ENCODE assay signal across 17 cellular contexts in the genomic region with DNA sequence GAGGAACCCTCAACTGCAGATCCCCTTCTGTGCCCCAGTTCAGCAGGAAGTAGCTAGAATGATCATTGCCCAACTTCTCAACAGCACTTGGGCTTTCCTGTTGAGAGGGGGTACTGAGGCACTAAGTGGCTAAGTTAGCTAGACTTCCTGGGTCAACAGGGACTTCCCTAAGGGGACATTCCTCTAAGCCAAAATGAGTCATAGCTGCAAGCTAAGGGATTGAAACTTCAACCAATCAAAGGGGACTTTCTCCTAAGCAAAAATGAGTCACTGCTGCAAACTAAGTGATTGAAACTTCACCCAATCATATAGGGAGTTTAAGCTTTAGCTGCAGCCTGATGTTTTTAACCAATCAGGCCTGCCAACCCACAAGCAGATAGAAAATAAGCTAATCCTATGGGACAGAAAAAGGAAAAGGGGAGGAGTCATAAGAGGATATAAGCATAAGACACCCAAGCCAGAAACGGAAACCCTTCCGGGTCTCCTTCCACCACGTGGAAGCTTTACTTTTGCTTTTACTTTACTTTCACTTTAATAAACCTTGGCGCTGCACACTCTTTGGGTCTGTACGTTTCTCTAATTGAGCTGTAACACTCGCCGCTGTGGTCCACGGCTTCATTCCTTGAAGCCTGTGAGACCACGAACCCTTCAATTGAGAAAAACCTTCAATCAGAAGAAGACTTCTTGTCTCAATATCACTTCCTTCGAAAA.
DNase-seq lines count a peak whose midpoint lies in the region; ATAC-seq and TF ChIP-seq lines count a peak whose summit lies in the region.
"Had no signal": no experiment of that assay in that cellular context is flagged by ENCODE, and none has a peak within 500 bp of the region (broad histone marks: within the 10 kb centered on the region; RNA-seq: fewer than 3 reads in every experiment).

No MANE protein-coding gene starts in this region.

- POLR2A ChIA-PET in HEK293 (lab: Yijun Ruan, JAX), result no interaction called here

- H3K4me1 Mint-ChIP-seq in memory B cell, result peaks cover 4% of the 10 kb centered on the region
- H3K4me1 Mint-ChIP-seq: natural killer cell had no signal

- H3K36me3 ChIP-seq in HEK293 (ENCODE audit: control insufficient read depth in 2 of 2, insufficient read depth in 1 of 2, low read length in 2 of 2), result no peaks in the 10 kb centered on the region
- H3K36me3 ChIP-seq in upper lobe of left lung, result no peaks in the 10 kb centered on the region
- H3K36me3 ChIP-seq: Peyer's patch, upper lobe of right lung had no signal

- no peaks in the 10 kb centered on the region for H3K27me3 ChIP-seq in upper lobe of left lung
- H3K27me3 ChIP-seq: dorsolateral prefrontal cortex, Peyer's patch, upper lobe of right lung had no signal

- TF ChIP-seq POLR2A in upper lobe of left lung (IDR thresholded peaks at IDR 0.05), result no peak

- no peaks in the 10 kb centered on the region for H3K27me3 Mint-ChIP-seq in memory B cell
- H3K27me3 Mint-ChIP-seq: CD4-positive, alpha-beta T cell had no signal

- CTCF ChIA-PET in HEK293 (lab: Yijun Ruan, JAX), result no interaction called here

- peaks cover 1% of the 10 kb centered on the region for H3K9me3 Mint-ChIP-seq in memory B cell
- H3K9me3 Mint-ChIP-seq: CD4-positive, alpha-beta T cell had no signal

- TF ChIP-seq EP300 in upper lobe of left lung (IDR thresholded peaks at IDR 0.05), result no peak

- no peak overlapping the region for H3K4me3 ChIP-seq in HEK293 (ENCODE audit: low read depth, low read length)
- no peak overlapping the region for H3K4me3 ChIP-seq in upper lobe of left lung
- H3K4me3 ChIP-seq: dorsolateral prefrontal cortex, Peyer's patch, upper lobe of right lung had no signal

- no peak overlapping the region for H3K27ac ChIP-seq in HEK293 (ENCODE audit: extremely low read depth, low read depth, low read length)
- H3K27ac ChIP-seq in upper lobe of left lung, result no peak overlapping the region
- H3K27ac ChIP-seq: dorsolateral prefrontal cortex, Peyer's patch, upper lobe of right lung had no signal

- DNase-seq in EL, result peak; percentile 2
- DNase-seq in RKO (ENCODE audit: low spot score), result peak; percentile 23
- DNase-seq in memory B cell (ENCODE audit: low spot score in 2 of 2), result no peak
- DNase-seq in upper lobe of left lung, result no peak
- DNase-seq: activated CD4-positive, alpha-beta T cell treated with anti-CD3 and anti-CD28 coated beads for 4 hours; CD4-positive, alpha-beta T cell; dorsolateral prefrontal cortex; GDM1; natural killer cell; NCI-H1417; NCI-H446 treated with DMSO at 0.1 percent for 48 hours; Peyer's patch; upper lobe of right lung had no signal

- H3K9me3 ChIP-seq in HEK293 (ENCODE audit: control insufficient read depth, insufficient read depth, low read depth, low read length) (no peaks in the 10 kb centered on the region), upper lobe of left lung (no peaks in the 10 kb centered on the region)
- H3K9me3 ChIP-seq: Peyer's patch, upper lobe of right lung had no signal

- 89 to 90% methylated on average over 10 of the region's 10 CpGs for WGBS in upper lobe of left lung, 2 donors

- H3K4me3 Mint-ChIP-seq in memory B cell, result peak overlapping the region; percentile 83
- H3K4me3 Mint-ChIP-seq: CD4-positive, alpha-beta T cell; natural killer cell had no signal

- TF ChIP-seq CTCF in HEK293 (tag by site-specific recombination; IDR thresholded peaks at IDR 0.05) (no peak), upper lobe of left lung (IDR thresholded peaks at IDR 0.05) (no peak)

- peak overlapping the region; percentile 82 for H3K27ac Mint-ChIP-seq in memory B cell
- H3K27ac Mint-ChIP-seq: CD4-positive, alpha-beta T cell; natural killer cell had no signal

- H3K4me1 ChIP-seq in HEK293 (ENCODE audit: control insufficient read depth, insufficient read depth, low read length) (no peaks in the 10 kb centered on the region), upper lobe of left lung (no peaks in the 10 kb centered on the region)
- H3K4me1 ChIP-seq: Peyer's patch, upper lobe of right lung had no signal

- H3K36me3 Mint-ChIP-seq in memory B cell, result no peaks in the 10 kb centered on the region
- H3K36me3 Mint-ChIP-seq: natural killer cell had no signal

- ATAC-seq in memory B cell (ENCODE audit: low read depth), result peak; percentile 71
- ATAC-seq in HG03460 (IDR thresholded peaks at IDR 0.05; ENCODE audit: unreplicated experiment), result no peak
- no peak for ATAC-seq in GM21360 (IDR thresholded peaks at IDR 0.05; ENCODE audit: unreplicated experiment)
- ATAC-seq in upper lobe of left lung (ENCODE audit: low FRiP score in 2 of 2), result no peak
- ATAC-seq: HCT116, upper lobe of right lung had no signal

TF ChIP-seq in HEK293, 187 proteins besides CTCF, POLR2A, EP300 and RAD21:
- TF ChIP-seq, protein P1, sequence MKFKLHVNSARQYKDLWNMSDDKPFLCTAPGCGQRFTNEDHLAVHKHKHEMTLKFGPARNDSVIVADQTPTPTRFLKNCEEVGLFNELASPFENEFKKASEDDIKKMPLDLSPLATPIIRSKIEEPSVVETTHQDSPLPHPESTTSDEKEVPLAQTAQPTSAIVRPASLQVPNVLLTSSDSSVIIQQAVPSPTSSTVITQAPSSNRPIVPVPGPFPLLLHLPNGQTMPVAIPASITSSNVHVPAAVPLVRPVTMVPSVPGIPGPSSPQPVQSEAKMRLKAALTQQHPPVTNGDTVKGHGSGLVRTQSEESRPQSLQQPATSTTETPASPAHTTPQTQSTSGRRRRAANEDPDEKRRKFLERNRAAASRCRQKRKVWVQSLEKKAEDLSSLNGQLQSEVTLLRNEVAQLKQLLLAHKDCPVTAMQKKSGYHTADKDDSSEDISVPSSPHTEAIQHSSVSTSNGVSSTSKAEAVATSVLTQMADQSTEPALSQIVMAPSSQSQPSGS (tag by site-specific recombination; IDR thresholded peaks at IDR 0.05; ENCODE audit: low read depth), result no peak
- peak; percentile 51 for TF ChIP-seq SP2 (tag by site-specific recombination; IDR thresholded peaks at IDR 0.05)
- peak; percentile 23 for TF ChIP-seq SETDB1 (IDR thresholded peaks at IDR 0.05; ENCODE audit: insufficient read length, low read length)

Comparison
In these comparisons a context has a peak if more than half of its experiments do, and no peak if none do; other contexts are left out.
1. DNase-seq: peak in EL (single experiment) and RKO (single experiment); none in memory B cell (0 of 2) and upper lobe of left lung (0 of 2).